ENCODE assay signal across 18 cellular contexts in genomic region chr12:115210533-115211252, GRCh38.
"Had no signal": no experiment of that assay in that cellular context is flagged by ENCODE, and none has a peak within 500 bp of the region (broad histone marks: within the 10 kb centered on the region; RNA-seq: fewer than 3 reads in every experiment).

No MANE protein-coding gene starts in this region.

- DNase-seq: activated CD4-positive, alpha-beta memory T cell treated with anti-CD3 and anti-CD28 coated beads, Interleukin-2, amount 10 ng/mL, durations not matched to agents 7 days and 5 days; activated CD4-positive, alpha-beta T cell treated with anti-CD3 and anti-CD28 coated beads for 48 hours; activated effector memory CD4-positive, alpha-beta T cell treated with Interleukin-2 at 50 U/mL for 16 hours; activated naive CD4-positive, alpha-beta T cell treated with anti-CD3 and anti-CD28 coated beads for 36 hours; activated naive CD8-positive, alpha-beta T cell treated with anti-CD3 and anti-CD28 coated beads, Interleukin-2, amount 10 ng/mL, durations not matched to agents 7 days and 5 days; activated T-cell treated with anti-CD3 and anti-CD28 coated beads, Interleukin-2, amount 50 U/mL, for 72 hours; cortex of kidney; glutamatergic neuron; immature natural killer cell; kidney glomerular epithelial cell; nephron progenitor cell; retina; stimulated activated CD4-positive, alpha-beta T cell treated with anti-CD3 and anti-CD28 coated beads, Interleukin-2, amount 100 ng/mL, for 48 hours; stimulated activated naive CD4-positive, alpha-beta T cell had no signal

- H3K4me3 ChIP-seq: hepatocyte had no signal

- H2AFZ ChIP-seq: hepatocyte, parathyroid adenoma had no signal

- H3K9ac ChIP-seq: parathyroid adenoma had no signal

- FAIRE-seq: bronchial epithelial cell had no signal

- ATAC-seq: activated T-cell treated with anti-CD3 and anti-CD28 coated beads, Interleukin-2, amount 50 U/mL, for 72 hours had no signal

- H3K79me2 ChIP-seq: hepatocyte, parathyroid adenoma had no signal

- H3K27ac ChIP-seq: epithelial cell of prostate, hepatocyte, parathyroid adenoma had no signal

- H3K27me3 ChIP-seq: hepatocyte had no signal

- H3K4me1 ChIP-seq: parathyroid adenoma had no signal

- H3K4me2 ChIP-seq: hepatocyte had no signal
